In the genomic region with DNA sequence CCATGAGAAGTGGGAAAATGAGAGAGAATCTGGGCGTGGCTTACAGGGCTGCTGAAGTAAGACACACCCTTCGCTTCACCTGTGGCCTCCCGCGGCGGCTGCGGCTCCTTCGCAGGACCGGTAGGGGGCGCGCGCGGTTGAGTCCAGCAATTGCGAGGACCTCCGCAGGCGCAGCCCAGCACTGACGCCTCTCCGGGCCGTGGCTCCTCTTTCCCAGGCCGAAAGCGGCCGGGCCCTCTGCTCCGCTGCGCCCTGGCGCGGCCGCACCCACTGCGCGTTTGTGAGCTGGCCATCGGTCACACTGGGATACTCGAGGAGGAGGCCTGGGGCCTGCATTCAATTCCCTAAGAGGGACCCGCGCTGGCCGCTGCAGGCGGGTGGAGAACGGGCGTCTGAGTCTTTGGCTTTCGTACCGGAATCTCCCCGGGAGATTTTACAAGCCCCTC, we compare ENCODE assay signal across 8 cellular contexts. TPM values are rescaled to one million over a fixed set of nuclear protein-coding genes. Genes with fewer than 3 reads are reported as not detected.
DNase-seq lines count a peak whose midpoint lies in the region; ATAC-seq and TF ChIP-seq lines count a peak whose summit lies in the region.

A gene (minus strand): TSS at position 215 of the 446 bp plus-strand sequence. CDS start 13,940 bp downstream, outside the sequence.

- H4K5ac ChIP-seq in IMR-90 (ENCODE audit: low read depth, low read length), result peak within 1 kb of the TSS; percentile 82

- H3K18ac ChIP-seq in IMR-90 (ENCODE audit: low read depth, low read length), result 0 out of 2 replicates have a peak within 1 kb of the TSS, but pooled peaks have one; percentile 16

- no peak within 1 kb of the TSS for H3K27ac Mint-ChIP-seq in activated naive CD8-positive, alpha-beta T cell treated with anti-CD3 and anti-CD28 coated beads for 36 hours

- H3K4ac ChIP-seq in IMR-90 (ENCODE audit: low read depth, low read length), result peak within 1 kb of the TSS; percentile 73; the same call in 1 of the 2 replicates

- H3K27me3 Mint-ChIP-seq in activated naive CD8-positive, alpha-beta T cell treated with anti-CD3 and anti-CD28 coated beads for 36 hours, result peaks cover 3% of the 10 kb centered on the region

- ATAC-seq in GM21526 (IDR thresholded peaks at IDR 0.05; ENCODE audit: low FRiP score, unreplicated experiment), result peak; percentile 99
- ATAC-seq in IMR-90 (ENCODE audit: low read depth), result peak; percentile 99
- peak; percentile 98 for ATAC-seq in Right ventricle myocardium inferior
- peak; percentile 78 for ATAC-seq in thoracic aorta (ENCODE audit: insufficient number of reproducible peaks, low FRiP score, low read depth)

- H3K4me3 Mint-ChIP-seq in activated naive CD8-positive, alpha-beta T cell treated with anti-CD3 and anti-CD28 coated beads for 36 hours, result peak within 1 kb of the TSS; percentile 76

- POLR2A ChIA-PET in IMR-90 (lab: Charles Lee; ENCODE audit: unreplicated experiment), result no interaction called here
- POLR2A ChIA-PET in SK-N-SH (lab: Yijun Ruan, JAX), result interaction anchor here (1.4 kb wide), 1 partner anchor 268 kb away, joined by 3 read pairs; a partner anchor contains a TSS

- H2BK120ac ChIP-seq in IMR-90 (ENCODE audit: low read depth, low read length), result peak within 1 kb of the TSS; percentile 66; the same call in 1 of the 2 replicates

- peak; percentile 54 for TF ChIP-seq RAD21 in IMR-90 (IDR thresholded peaks at IDR 0.05; ENCODE audit: low read length)
- TF ChIP-seq RAD21 in SK-N-SH (IDR thresholded peaks at IDR 0.05; ENCODE audit: low read length), result peak; percentile 69

- H2AFZ ChIP-seq in IMR-90 (replicated peaks; ENCODE audit: low read length, poor library complexity) (peak within 1 kb of the TSS; percentile 95), SK-N-SH (ENCODE audit: low read depth) (peak within 1 kb of the TSS; percentile 80)

- peak within 1 kb of the TSS; percentile 22; the same call in 1 of the 2 replicates for H3K14ac ChIP-seq in IMR-90 (replicated peaks; ENCODE audit: low read depth, low read length)

- H4K91ac ChIP-seq in IMR-90 (ENCODE audit: insufficient read depth, low read depth, low read length), result peak within 1 kb of the TSS; percentile 58

- TF ChIP-seq CTCF in IMR-90 (conservative IDR thresholded peaks at IDR 0.05; ENCODE audit: low read depth, low read length) (peak; percentile 90), SK-N-SH (IDR thresholded peaks at IDR 0.05) (peak; percentile 88), ovary (IDR thresholded peaks at IDR 0.05) (peak; percentile 88 to 93 (median 92)), thoracic aorta (IDR thresholded peaks at IDR 0.05) (peak; percentile 96)

- dilution Hi-C loops in IMR-90 (cut with HindIII; ENCODE audit: low sequenced_read_pairs, unreplicated experiment), result no loop called here

- H3K9me2 ChIP-seq in SK-N-SH, result no peaks in the 10 kb centered on the region

- no peaks in the 10 kb centered on the region for H3K9me3 ChIP-seq in IMR-90 (ENCODE audit: control insufficient read depth, insufficient read depth, low read length)
- peaks cover 7% of the 10 kb centered on the region; the same call in 1 of the 2 replicates for H3K9me3 ChIP-seq in SK-N-SH
- no peaks in the 10 kb centered on the region for H3K9me3 ChIP-seq in ovary
- no peaks in the 10 kb centered on the region for H3K9me3 ChIP-seq in thoracic aorta

- peak within 1 kb of the TSS; percentile 37; the same call in 1 of the 2 replicates for H3K56ac ChIP-seq in IMR-90 (ENCODE audit: extremely low read depth, insufficient read depth, low read length)

- H3K4me1 ChIP-seq in IMR-90 (ENCODE audit: control insufficient read depth, insufficient read depth, low read length), result peaks cover 4% of the 10 kb centered on the region; the same call in 1 of the 2 replicates
- H3K4me1 ChIP-seq in SK-N-SH (ENCODE audit: control insufficient read depth in 1 of 2, insufficient read depth in 2 of 2, low read depth in 1 of 2, low read length in 1 of 2), result peaks cover 0 to 4% of the 10 kb centered on the region in 2 experiments; a peak in 1 of 4 replicates
- no peaks in the 10 kb centered on the region for H3K4me1 ChIP-seq in ovary (ENCODE audit: insufficient read depth)
- peaks cover 0 to 6% of the 10 kb centered on the region in 2 donors for H3K4me1 ChIP-seq in thoracic aorta (ENCODE audit: control insufficient read depth in 1 of 2, low read depth in 2 of 2)

- no TSS peak for BruUV-seq in IMR-90 (replicated peaks; lab: Mats Ljungman, UMichigan)

- H2AK5ac ChIP-seq in IMR-90 (ENCODE audit: low read depth, low read length), result no peak within 1 kb of the TSS

- H3K27me3 ChIP-seq in IMR-90 (ENCODE audit: control insufficient read depth, insufficient read depth, low read length) (no peaks in the 10 kb centered on the region), SK-N-SH (ENCODE audit: insufficient read depth) (no peaks in the 10 kb centered on the region), ovary (no peaks in the 10 kb centered on the region), thoracic aorta (replicated peaks; ENCODE audit: insufficient read depth) (no peaks in the 10 kb centered on the region)

- CTCF ChIA-PET in IMR-90 (lab: Yijun Ruan, JAX) (interaction anchor here (0.8 to 1.5 kb wide), 4 partner anchors 15 to 46 kb away, joined by 3 to 7 read pairs (median 5); no protein-coding TSS in a partner anchor), SK-N-SH (lab: Yijun Ruan, JAX) (interaction anchor here (0.5 to 2.5 kb wide), 45 partner anchors 9 to 540 kb away, joined by 3 to 15 read pairs (median 4); a partner anchor contains a TSS)

- no peaks in the 10 kb centered on the region for H3K79me1 ChIP-seq in IMR-90 (ENCODE audit: low read depth in 1 of 2, low read length in 2 of 2)

- intact Hi-C loops in IMR-90 (cut with micrococcal nuclease) (loop anchor here (2.0 kb wide), 1 partner anchor 268 kb away; a partner anchor contains a TSS), Right ventricle myocardium inferior (cut with DNase I) (no loop called here), ovary (cut with DNase I) (loop anchor here in 1 of 4 donors (5.0 kb wide), 1 partner anchor 268 kb away; a partner anchor contains a TSS)

- H3K36me3 ChIP-seq in IMR-90 (ENCODE audit: control insufficient read depth, insufficient read depth, low read length), result no peaks in the 10 kb centered on the region
- no peaks in the 10 kb centered on the region for H3K36me3 ChIP-seq in SK-N-SH (replicated peaks in 1 of 2; ENCODE audit: control insufficient read depth in 1 of 2, insufficient read depth in 2 of 2, low read length in 1 of 2)
- H3K36me3 ChIP-seq in ovary, result no peaks in the 10 kb centered on the region
- no peaks in the 10 kb centered on the region for H3K36me3 ChIP-seq in thoracic aorta

- H3K27ac ChIP-seq in IMR-90 (ENCODE audit: insufficient read depth, low read length) (0 out of 2 replicates have a peak within 1 kb of the TSS, but pooled peaks have one; percentile 3), SK-N-SH (ENCODE audit: low read depth in 2 of 2, low read length in 1 of 2) (no peak within 1 kb of the TSS), ovary (peak within 1 kb of the TSS; percentile 49 to 80), thoracic aorta (peak within 1 kb of the TSS; percentile 58 to 69)

- H3K4me3 ChIP-seq in IMR-90 (ENCODE audit: insufficient read depth, low read depth, low read length) (peak within 1 kb of the TSS; percentile 35), SK-N-SH (ENCODE audit: low read depth in 2 of 2, low read length in 1 of 2) (peak within 1 kb of the TSS; percentile 37 to 56), ovary (peak within 1 kb of the TSS; percentile 51), thoracic aorta (peak within 1 kb of the TSS; percentile 74)

- peak within 1 kb of the TSS; percentile 48; the same call in 1 of the 2 replicates for H3K23ac ChIP-seq in IMR-90 (ENCODE audit: low read depth, low read length)

- H3K36me3 Mint-ChIP-seq in activated naive CD8-positive, alpha-beta T cell treated with anti-CD3 and anti-CD28 coated beads for 36 hours, result no peaks in the 10 kb centered on the region

- peaks cover 9% of the 10 kb centered on the region for H3K4me1 Mint-ChIP-seq in activated naive CD8-positive, alpha-beta T cell treated with anti-CD3 and anti-CD28 coated beads for 36 hours

- H2AK9ac ChIP-seq in IMR-90 (replicated peaks; ENCODE audit: low read depth, low read length, poor library complexity), result peak within 1 kb of the TSS; percentile 57

- H4K20me1 ChIP-seq in IMR-90 (ENCODE audit: insufficient read depth, low read length), result no peaks in the 10 kb centered on the region
- no peaks in the 10 kb centered on the region for H4K20me1 ChIP-seq in SK-N-SH (ENCODE audit: insufficient read depth)

- H2BK15ac ChIP-seq in IMR-90 (ENCODE audit: low read depth, low read length), result no peak within 1 kb of the TSS

- H3K4me2 ChIP-seq in IMR-90 (ENCODE audit: low read depth, low read length) (peak within 1 kb of the TSS; percentile 56), SK-N-SH (0 out of 2 replicates have a peak within 1 kb of the TSS, but pooled peaks have one; percentile 41)

- 4% methylated on average over 11 of the region's 39 CpGs; no CpG with 5 or more reads in 1 of the 2 experiments for WGBS in IMR-90 (ENCODE audit: extremely low coverage in 2 of 2, insufficient read length in 1 of 2), 2 experiments
- WGBS in SK-N-SH (ENCODE audit: low lambda C conversion rate), result 11% methylated on average over 22 of the region's 39 CpGs
- 0% methylated on average over 29 to 39 of the region's 39 CpGs for WGBS in ovary, 3 donors

- H3K9ac ChIP-seq in IMR-90 (ENCODE audit: low read depth, low read length) (peak within 1 kb of the TSS; percentile 32), SK-N-SH (peak within 1 kb of the TSS; percentile 30; the same call in 1 of the 2 replicates)

- H3F3A ChIP-seq in SK-N-SH (replicated peaks; ENCODE audit: insufficient read depth), result peaks cover 21% of the 10 kb centered on the region

- H3K9me1 ChIP-seq in IMR-90 (ENCODE audit: insufficient read depth, low read length), result no peaks in the 10 kb centered on the region

- H3K79me2 ChIP-seq in SK-N-SH (ENCODE audit: insufficient read depth), result no peaks in the 10 kb centered on the region

- H3K9me3 Mint-ChIP-seq in activated naive CD8-positive, alpha-beta T cell treated with anti-CD3 and anti-CD28 coated beads for 36 hours, result peaks cover 1% of the 10 kb centered on the region

- TF ChIP-seq POLR2A in IMR-90 (IDR thresholded peaks at IDR 0.05; ENCODE audit: low read depth, low read length) (no peak), ovary (IDR thresholded peaks at IDR 0.05) (no peak)

- no peak for TF ChIP-seq EP300 in SK-N-SH (IDR thresholded peaks at IDR 0.05; ENCODE audit: borderline replicate concordance in 1 of 2, low read depth in 1 of 2, low read length in 1 of 2)
- no peak for TF ChIP-seq EP300 in ovary (IDR thresholded peaks at IDR 0.05)

- no peak within 1 kb of the TSS for H2BK5ac ChIP-seq in IMR-90 (ENCODE audit: low read depth, low read length, poor library complexity, severe bottlenecking)

- H4K8ac ChIP-seq in IMR-90 (ENCODE audit: low read depth in 2 of 2, low read length in 2 of 2), result peak within 1 kb of the TSS; percentile 78 to 93

- no peak within 1 kb of the TSS for H2BK20ac ChIP-seq in IMR-90 (ENCODE audit: low read depth, low read length)

- in situ Hi-C loops in IMR-90 (cut with MboI; ENCODE audit: low sequenced_read_pairs), result no loop called here

- peak; percentile 77 for DNase-seq in DMS 273 treated with DMSO at 0.1 percent for 48 hours (lab: John Stamatoyannopoulos, UW)
- peak; percentile 73 for DNase-seq in IMR-90
- DNase-seq in SK-N-SH, result peak; percentile 95
- peak; percentile 90 for DNase-seq in activated naive CD8-positive, alpha-beta T cell treated with anti-CD3 and anti-CD28 coated beads for 36 hours
- peak; percentile 95 for DNase-seq in Right ventricle myocardium inferior (ENCODE audit: missing footprints)
- DNase-seq in ovary, result peak; percentile 79 to 93 (median 85)
- peak; percentile 52 for DNase-seq in thoracic aorta (ENCODE audit: low spot score)

RNA-seq across cellular contexts. Expression of the gene that starts here (rescaled TPM):
- under 0.01 TPM in 2 replicates for total RNA-seq in IMR-90 (2012; rRNA removed)
- 0.02 TPM in 1 of 2 replicates, not detected in the other for polyA plus RNA-seq in IMR-90 (2012; rRNA removed)
- polyA plus RNA-seq in IMR-90 (2012; cell fraction: cytosol; rRNA removed), result not detected in 2 replicates
- polyA plus RNA-seq in IMR-90 (2012; cell fraction: nucleus; rRNA removed; ENCODE audit: low replicate concordance), result 0.04 and 0.08 TPM in 2 replicates
- 0.03 TPM in 1 of 2 replicates, not detected in the other for polyA plus RNA-seq in SK-N-SH (2012; rRNA removed)
- polyA plus RNA-seq in SK-N-SH (2012; cell fraction: cytosol; rRNA removed), result 0.01 and 0.03 TPM in 2 replicates
- 0.14 and 0.23 TPM in 2 replicates for polyA plus RNA-seq in SK-N-SH (2012; cell fraction: nucleus; rRNA removed)
- not detected for total RNA-seq in activated naive CD8-positive, alpha-beta T cell treated with anti-CD3 and anti-CD28 coated beads for 36 hours
- not detected for total RNA-seq in Right ventricle myocardium inferior
- total RNA-seq in ovary, result under 1 TPM in 4 of 7 donors, not detected in 3; 0.11 to 0.60 (median 0.50) TPM
- under 1 TPM; 0.11 to 0.23 TPM for polyA plus RNA-seq in ovary
- total RNA-seq in thoracic aorta, result under 1 TPM in 1 of 2 donors, not detected in 1; 0.81 TPM

Comparison
In these comparisons a context has a peak if more than half of its experiments do, and no peak if none do; other contexts are left out.
1. Peak in DNase-seq, ATAC-seq, H3K4me3 ChIP-seq, H3K27ac ChIP-seq, H3K9ac ChIP-seq and H3K4me2 ChIP-seq in IMR-90; RNA of the gene not detected or under 1 TPM.
2. Peak in DNase-seq, H3K4me3 ChIP-seq, H3K9ac ChIP-seq and H3K4me2 ChIP-seq in SK-N-SH; RNA of the gene not detected or under 1 TPM.
3. Peak in DNase-seq in activated naive CD8-positive, alpha-beta T cell treated with anti-CD3 and anti-CD28 coated beads for 36 hours; RNA of the gene not detected or under 1 TPM.
4. Peak in DNase-seq and ATAC-seq in Right ventricle myocardium inferior; RNA of the gene not detected or under 1 TPM.
5. Peak in DNase-seq, H3K4me3 ChIP-seq and H3K27ac ChIP-seq in ovary; RNA of the gene not detected or under 1 TPM.
6. Peak in DNase-seq, ATAC-seq, H3K4me3 ChIP-seq and H3K27ac ChIP-seq in thoracic aorta; RNA of the gene not detected or under 1 TPM.